19 cellular contexts compared by ENCODE assay signal in genomic region chr4:95545526-95545925, GRCh38. TPM values are rescaled to one million over a fixed set of nuclear protein-coding genes. Genes with fewer than 3 reads are reported as not detected.
DNase-seq lines count a peak whose midpoint lies in the region; ATAC-seq and TF ChIP-seq lines count a peak whose summit lies in the region.
"Had no signal": no experiment of that assay in that cellular context is flagged by ENCODE, and none has a peak within 500 bp of the region (broad histone marks: within the 10 kb centered on the region; RNA-seq: fewer than 3 reads in every experiment).

No MANE protein-coding gene starts in this region.

- ATAC-seq in GM23338 (no peak), GM19463 (IDR thresholded peaks at IDR 0.05; ENCODE audit: unreplicated experiment) (no peak)
- ATAC-seq: naive thymus-derived CD4-positive, alpha-beta T cell had no signal

- in situ Hi-C loops in GM13976 (cut with MboI; ENCODE audit: low sequenced_read_pairs, unreplicated experiment): no loop called here

- H2AFZ ChIP-seq in GM23338: no peak overlapping the region

- no peaks in the 10 kb centered on the region; the same call in 2 of the 3 replicates for H3K9me3 Mint-ChIP-seq in GM23338
- no peaks in the 10 kb centered on the region for H3K9me3 Mint-ChIP-seq in progenitor cell of endocrine pancreas (ENCODE audit: low read depth)
- no peaks in the 10 kb centered on the region for H3K9me3 Mint-ChIP-seq in activated naive CD4-positive, alpha-beta T cell treated with anti-CD3 and anti-CD28 coated beads, Interleukin-2, amount 10 ng/mL, durations not matched to agents 7 days and 5 days
- H3K9me3 Mint-ChIP-seq: T-helper 1 cell treated with Interleukin-12 subunit alpha and Interleukin-12 subunit beta and Interleukin-4 antibody, amounts not matched to agents 30 μg/mL and 1 μg/mL, for 36 hours had no signal

- H4K20me1 ChIP-seq in GM23338 (replicated peaks; ENCODE audit: insufficient read depth): peaks cover 3% of the 10 kb centered on the region; the same call in 1 of the 2 replicates

- no peak overlapping the region for H3K4me3 Mint-ChIP-seq in GM23338
- peak overlapping the region; percentile 92 for H3K4me3 Mint-ChIP-seq in progenitor cell of endocrine pancreas (ENCODE audit: low read depth)
- no peak overlapping the region for H3K4me3 Mint-ChIP-seq in activated naive CD4-positive, alpha-beta T cell treated with anti-CD3 and anti-CD28 coated beads, Interleukin-2, amount 10 ng/mL, durations not matched to agents 7 days and 5 days
- H3K4me3 Mint-ChIP-seq: activated naive CD8-positive, alpha-beta T cell; naive thymus-derived CD4-positive, alpha-beta T cell; T-helper 1 cell treated with Interleukin-12 subunit alpha and Interleukin-12 subunit beta and Interleukin-4 antibody, amounts not matched to agents 30 μg/mL and 1 μg/mL, for 36 hours had no signal

- H3F3A ChIP-seq in GM23338 (replicated peaks; ENCODE audit: low read depth): no peaks in the 10 kb centered on the region

- H3K9ac ChIP-seq in iPS-20b (ENCODE audit: low read depth, low read length): no peak overlapping the region

- H3K4me1 ChIP-seq in GM23338 (ENCODE audit: insufficient read depth): peaks cover 24% of the 10 kb centered on the region
- no peaks in the 10 kb centered on the region for H3K4me1 ChIP-seq in ascending aorta
- peaks cover 6% of the 10 kb centered on the region; the same call in 1 of the 2 replicates for H3K4me1 ChIP-seq in iPS-20b (ENCODE audit: insufficient read depth, low read length)

- H3K27ac ChIP-seq in GM23338 (ENCODE audit: low read depth) (no peak overlapping the region), ascending aorta (peak overlapping the region; percentile 93 to 96), iPS-20b (ENCODE audit: low read length) (no peak overlapping the region)
- H3K27ac ChIP-seq: epithelial cell of prostate had no signal

- peaks cover 26% of the 10 kb centered on the region for H3K4me1 Mint-ChIP-seq in GM23338
- peaks cover 37% of the 10 kb centered on the region for H3K4me1 Mint-ChIP-seq in progenitor cell of endocrine pancreas (ENCODE audit: low read depth)
- peaks cover 17% of the 10 kb centered on the region for H3K4me1 Mint-ChIP-seq in activated naive CD4-positive, alpha-beta T cell treated with anti-CD3 and anti-CD28 coated beads, Interleukin-2, amount 10 ng/mL, durations not matched to agents 7 days and 5 days

- DNase-seq in GM23338 (ENCODE audit: low spot score): no peak
- no peak for DNase-seq in ascending aorta (ENCODE audit: low spot score in 2 of 2)
- no peak for DNase-seq in progenitor cell of endocrine pancreas (ENCODE audit: low spot score, unreplicated experiment)
- DNase-seq in activated naive CD4-positive, alpha-beta T cell treated with anti-CD3 and anti-CD28 coated beads, Interleukin-2, amount 10 ng/mL, durations not matched to agents 7 days and 5 days: no peak
- no peak for DNase-seq in GM13976 (ENCODE audit: low spot score)
- DNase-seq in SIG-M5 (lab: John Stamatoyannopoulos, UW): no peak
- DNase-seq: activated CD4-positive, alpha-beta T cell treated with anti-CD3 and anti-CD28 coated beads for 48 hours; central memory CD4-positive, alpha-beta T cell; MG63; naive thymus-derived CD4-positive, alpha-beta T cell; NCI-H2081 treated with DMSO at 0.1 percent for 48 hours; stimulated activated CD4-positive, alpha-beta T cell treated with anti-CD3 and anti-CD28 coated beads, Interleukin-1b, Interleukin-23, amount 100 ng/mL, for 48 hours had no signal

- H3K27me3 Mint-ChIP-seq in GM23338 (ENCODE audit: insufficient read depth, low read depth, poor library complexity) (peaks cover 44% of the 10 kb centered on the region), progenitor cell of endocrine pancreas (peaks cover 7% of the 10 kb centered on the region)
- peaks cover 44% of the 10 kb centered on the region for H3K27me3 Mint-ChIP-seq in activated naive CD4-positive, alpha-beta T cell treated with anti-CD3 and anti-CD28 coated beads, Interleukin-2, amount 10 ng/mL, durations not matched to agents 7 days and 5 days

- no peak for TF ChIP-seq CTCF in GM23338 (conservative IDR thresholded peaks at IDR 0.05; ENCODE audit: low read depth in 2 of 2)
- no peak for TF ChIP-seq CTCF in ascending aorta (IDR thresholded peaks at IDR 0.05)
- no peak for TF ChIP-seq CTCF in progenitor cell of endocrine pancreas (IDR thresholded peaks at IDR 0.05; ENCODE audit: unreplicated experiment)
- TF ChIP-seq CTCF in GM13976 (IDR thresholded peaks at IDR 0.05; ENCODE audit: borderline replicate concordance, control extremely low read depth, extremely low read depth, insufficient read depth, missing control alignments): no peak

- CTCF ChIA-PET in activated naive CD4-positive, alpha-beta T cell treated with anti-CD3 and anti-CD28 coated beads, Interleukin-2, amount 10 ng/mL, durations not matched to agents 7 days and 5 days (lab: Charles Lee): no interaction called here

- H3K27ac Mint-ChIP-seq in GM23338: no peak overlapping the region
- H3K27ac Mint-ChIP-seq in progenitor cell of endocrine pancreas: no peak overlapping the region
- H3K27ac Mint-ChIP-seq in activated naive CD4-positive, alpha-beta T cell treated with anti-CD3 and anti-CD28 coated beads, Interleukin-2, amount 10 ng/mL, durations not matched to agents 7 days and 5 days: no peak overlapping the region
- H3K27ac Mint-ChIP-seq: activated naive CD8-positive, alpha-beta T cell; naive thymus-derived CD4-positive, alpha-beta T cell; T-helper 1 cell treated with Interleukin-12 subunit alpha and Interleukin-12 subunit beta and Interleukin-4 antibody, amounts not matched to agents 30 μg/mL and 1 μg/mL, for 36 hours had no signal

- intact Hi-C loops in ascending aorta (cut with DNase I): loop anchor here (5.0 to 10.0 kb wide), 5 partner anchors 38 to 1091 kb away; partner anchors contain the start of genes BMPR1B and PDLIM5

- H3K79me2 ChIP-seq in GM23338 (replicated peaks; ENCODE audit: insufficient read depth): no peaks in the 10 kb centered on the region

- H3K27me3 ChIP-seq in GM23338 (ENCODE audit: insufficient read depth) (peaks cover 53% of the 10 kb centered on the region), ascending aorta (no peaks in the 10 kb centered on the region), iPS-20b (ENCODE audit: insufficient read depth, low read length) (peaks cover 56% of the 10 kb centered on the region)
- H3K27me3 ChIP-seq: tibial nerve had no signal

- H3K36me3 Mint-ChIP-seq in GM23338 (ENCODE audit: low read depth): no peaks in the 10 kb centered on the region
- H3K36me3 Mint-ChIP-seq in progenitor cell of endocrine pancreas (ENCODE audit: insufficient read depth): peaks cover 8% of the 10 kb centered on the region
- H3K36me3 Mint-ChIP-seq in activated naive CD4-positive, alpha-beta T cell treated with anti-CD3 and anti-CD28 coated beads, Interleukin-2, amount 10 ng/mL, durations not matched to agents 7 days and 5 days: no peaks in the 10 kb centered on the region
- H3K36me3 Mint-ChIP-seq: activated naive CD8-positive, alpha-beta T cell; naive thymus-derived CD4-positive, alpha-beta T cell had no signal

- no peaks in the 10 kb centered on the region for H3K9me3 ChIP-seq in ascending aorta
- no peaks in the 10 kb centered on the region for H3K9me3 ChIP-seq in iPS-20b (ENCODE audit: insufficient read depth, low read depth, low read length)
- H3K9me3 ChIP-seq: MG63, tibial nerve had no signal

- no peak overlapping the region for H3K4me2 ChIP-seq in GM23338

- 0 out of 2 replicates have a peak overlapping the region, but pooled peaks have one; percentile 82 for H3K4me3 ChIP-seq in GM23338
- H3K4me3 ChIP-seq in ascending aorta: peak overlapping the region; percentile 74 to 98
- peak overlapping the region; percentile 71; the same call in 1 of the 2 replicates for H3K4me3 ChIP-seq in iPS-20b (ENCODE audit: low read length)
- H3K4me3 ChIP-seq: MG63 had no signal

- H3K36me3 ChIP-seq in GM23338 (ENCODE audit: insufficient read depth): no peaks in the 10 kb centered on the region
- no peaks in the 10 kb centered on the region for H3K36me3 ChIP-seq in ascending aorta
- H3K36me3 ChIP-seq in iPS-20b (ENCODE audit: insufficient read depth, low read depth, low read length): no peaks in the 10 kb centered on the region
- H3K36me3 ChIP-seq: MG63, tibial nerve had no signal

- no peaks in the 10 kb centered on the region for H3K9me2 ChIP-seq in GM23338 (ENCODE audit: insufficient read depth)

TF ChIP-seq in GM23338, 12 proteins besides CTCF, POLR2A, EP300 and RAD21 (continues in another document):
- TF ChIP-seq EZH2phosphoT487 (IDR thresholded peaks at IDR 0.05; ENCODE audit: unreplicated experiment) (no peak), STAT1 (IDR thresholded peaks at IDR 0.05; ENCODE audit: unreplicated experiment) (no peak), NANOG (IDR thresholded peaks at IDR 0.05; ENCODE audit: borderline replicate concordance) (no peak), JUNB (IDR thresholded peaks at IDR 0.05; ENCODE audit: unreplicated experiment) (no peak), REST (IDR thresholded peaks at IDR 0.05; ENCODE audit: unreplicated experiment) (no peak), EZH2 (IDR thresholded peaks at IDR 0.05; ENCODE audit: low read depth, unreplicated experiment) (no peak), ZNF114 (CRISPR knock-in tag; IDR thresholded peaks at IDR 0.05) (no peak)

RNA-seq across cellular contexts. Expression of gene UNC5C, which starts 3.2 kb away (rescaled TPM):
- total RNA-seq in GM23338 (2014; rRNA removed; shearing (Covaris generic)): 0.12 and 0.21 TPM in 2 replicates
- polyA plus RNA-seq in GM23338 (2016; fragmentation: Nextera tagmentation; extraction: Ambion mirVana): 0.08 and 0.16 TPM in 2 replicates
- total RNA-seq in ascending aorta: 13.3 TPM
- total RNA-seq in progenitor cell of endocrine pancreas: 40.7 and 43.8 TPM in 2 replicates
- total RNA-seq: naive thymus-derived CD4-positive, alpha-beta T cell had no signal
- polyA plus RNA-seq: keratinocyte; naive thymus-derived CD4-positive, alpha-beta T cell had no signal

Comparison
In these comparisons a context has a peak if more than half of its experiments do, and no peak if none do; other contexts are left out.
1. H3K27ac ChIP-seq: peak in ascending aorta (2 of 2); none in GM23338 (single experiment) and iPS-20b (single experiment).
2. RNA of gene UNC5C, which starts 3.2 kb away (total RNA-seq): 40.7 to 43.8 TPM in progenitor cell of endocrine pancreas and 13.3 TPM in ascending aorta (single experiment); 0.12 to 0.21 TPM in GM23338; every median in the first group is over 10 times any median in the second.
3. Peak in every context shown above with its lines, with median percentiles within 50 percentile points of each other: H3K4me3 ChIP-seq.